11 cellular contexts compared by ENCODE assay signal in genomic region chr14:52948836-52949235, GRCh38. TPM values are rescaled to one million over a fixed set of nuclear protein-coding genes. Genes with fewer than 3 reads are reported as not detected.
DNase-seq lines count a peak whose midpoint lies in the region; ATAC-seq, FAIRE-seq and TF ChIP-seq lines count a peak whose summit lies in the region.
"Had no signal": no experiment of that assay in that cellular context is flagged by ENCODE, and none has a peak within 500 bp of the region (broad histone marks: within the 10 kb centered on the region; RNA-seq: fewer than 3 reads in every experiment).

No MANE protein-coding gene starts in this region.

- H3K4me1 ChIP-seq in left ventricle myocardium inferior (peaks cover 81% of the 10 kb centered on the region), endothelial cell of umbilical vein (ENCODE audit: control insufficient read depth, extremely low read depth, insufficient read depth, low read length) (peaks cover 24% of the 10 kb centered on the region), aorta (ENCODE audit: control insufficient read depth in 1 of 2, insufficient read depth in 2 of 2, low read length in 2 of 2) (peaks cover 0 to 3% of the 10 kb centered on the region in 2 donors)

- peak overlapping the region; percentile 100 for H3K27ac ChIP-seq in left ventricle myocardium inferior (replicated peaks)
- no peak overlapping the region for H3K27ac ChIP-seq in endothelial cell of umbilical vein (ENCODE audit: insufficient read depth, low read depth, low read length)
- peak overlapping the region in 1 of 2 donors; percentile 18 for H3K27ac ChIP-seq in aorta (ENCODE audit: low read depth in 1 of 2, low read length in 2 of 2)

- DNase-seq in left ventricle myocardium inferior (no peak), cardiac septum (ENCODE audit: low spot score) (no peak), endothelial cell of umbilical vein (ENCODE audit: low read depth, low spot score) (no peak), aorta (no peak), NCI-H1694 (lab: John Stamatoyannopoulos, UW) (no peak)
- no peak for DNase-seq in natural killer cell treated with Interleukin-12 subunit alpha and Interleukin-12 subunit beta and Interleukin-15 and Interleukin-18, amount 100 ng/mL, for 72 hours (ENCODE audit: low spot score)
- no peak for DNase-seq in stimulated activated naive CD4-positive, alpha-beta T cell treated with Interleukin-2 at 50 U/mL for 16 hours (lab: John Stamatoyannopoulos, UW)
- no peak for DNase-seq in activated CD8-positive, alpha-beta T cell treated with anti-CD3 and anti-CD28 coated beads, Interleukin-2, amount 10 ng/mL, durations not matched to agents 7 days and 5 days
- DNase-seq: activated T-cell treated with anti-CD3 and anti-CD28 coated beads for 4 hours, NCI-H2029 treated with DMSO at 0.1 percent for 48 hours had no signal

- H3K27me3 ChIP-seq in left ventricle myocardium inferior (ENCODE audit: low read depth) (no peaks in the 10 kb centered on the region), endothelial cell of umbilical vein (ENCODE audit: control insufficient read depth in 2 of 2, insufficient read depth in 2 of 2, low read length in 2 of 2) (no peaks in the 10 kb centered on the region), aorta (ENCODE audit: control insufficient read depth in 1 of 2, insufficient read depth in 2 of 2, low read length in 1 of 2) (no peaks in the 10 kb centered on the region)

- H3K36me3 ChIP-seq in left ventricle myocardium inferior: peaks cover 11% of the 10 kb centered on the region
- no peaks in the 10 kb centered on the region for H3K36me3 ChIP-seq in endothelial cell of umbilical vein (ENCODE audit: control insufficient read depth in 2 of 2, extremely low read depth in 1 of 2, insufficient read depth in 2 of 2, low read length in 2 of 2)
- H3K36me3 ChIP-seq in aorta (ENCODE audit: control insufficient read depth in 1 of 2, insufficient read depth in 2 of 2, low read length in 1 of 2): peaks cover 0 to 5% of the 10 kb centered on the region in 2 donors

- BruUV-seq in endothelial cell of umbilical vein (replicated peaks; lab: Mats Ljungman, UMichigan): no TSS peak

- POLR2A ChIA-PET in endothelial cell of umbilical vein (lab: Charles Lee): interaction anchor here (0.7 to 0.8 kb wide), 4 partner anchors 27 to 376 kb away, joined by 3 to 7 read pairs (median 5); no protein-coding TSS in a partner anchor
- POLR2A ChIA-PET in activated CD8-positive, alpha-beta T cell treated with anti-CD3 and anti-CD28 coated beads, Interleukin-2, amount 10 ng/mL, durations not matched to agents 7 days and 5 days (lab: Charles Lee): interaction anchor here (0.6 kb wide), 1 partner anchor 29 kb away, joined by 3 read pairs; no protein-coding TSS in a partner anchor

- H3K9me3 Mint-ChIP-seq in natural killer cell treated with Interleukin-12 subunit alpha and Interleukin-12 subunit beta and Interleukin-15 and Interleukin-18, amount 100 ng/mL, for 72 hours: no peaks in the 10 kb centered on the region
- H3K9me3 Mint-ChIP-seq in activated CD8-positive, alpha-beta T cell treated with anti-CD3 and anti-CD28 coated beads, Interleukin-2, amount 10 ng/mL, durations not matched to agents 7 days and 5 days (ENCODE audit: insufficient read depth): no peaks in the 10 kb centered on the region
- H3K9me3 Mint-ChIP-seq: memory B cell had no signal

- no peak for FAIRE-seq in endothelial cell of umbilical vein (lab: Jason Lieb, UNC)

- peaks cover 64% of the 10 kb centered on the region for H3K79me2 ChIP-seq in endothelial cell of umbilical vein (ENCODE audit: control insufficient read depth, insufficient read depth, low read length)

- dilution Hi-C loops in endothelial cell of umbilical vein (cut with MboI; ENCODE audit: extremely low pct_ligation_motif_present, low sequenced_read_pairs): no loop called here

- no peak for TF ChIP-seq CTCF in left ventricle myocardium inferior (IDR thresholded peaks at IDR 0.05; ENCODE audit: borderline replicate concordance)
- TF ChIP-seq CTCF in endothelial cell of umbilical vein (IDR thresholded peaks at IDR 0.05; ENCODE audit: extremely low read depth in 1 of 2, insufficient read depth in 1 of 2, low read depth in 1 of 2, low read length in 2 of 2): no peak

- H3K27me3 Mint-ChIP-seq in natural killer cell treated with Interleukin-12 subunit alpha and Interleukin-12 subunit beta and Interleukin-15 and Interleukin-18, amount 100 ng/mL, for 72 hours: peaks cover 28 to 42% of the 10 kb centered on the region in 2 donors
- H3K27me3 Mint-ChIP-seq in activated CD8-positive, alpha-beta T cell treated with anti-CD3 and anti-CD28 coated beads, Interleukin-2, amount 10 ng/mL, durations not matched to agents 7 days and 5 days (ENCODE audit: low read depth): peaks cover 61% of the 10 kb centered on the region

- H3K4me3 Mint-ChIP-seq in natural killer cell treated with Interleukin-12 subunit alpha and Interleukin-12 subunit beta and Interleukin-15 and Interleukin-18, amount 100 ng/mL, for 72 hours: peak overlapping the region; percentile 85
- no peak overlapping the region for H3K4me3 Mint-ChIP-seq in activated CD8-positive, alpha-beta T cell treated with anti-CD3 and anti-CD28 coated beads, Interleukin-2, amount 10 ng/mL, durations not matched to agents 7 days and 5 days

- H2AFZ ChIP-seq in endothelial cell of umbilical vein (ENCODE audit: low read depth, low read length): no peak overlapping the region

- no peak for TF ChIP-seq POLR2A in endothelial cell of umbilical vein (IDR thresholded peaks at IDR 0.05; ENCODE audit: low read depth, low read length)

- H3K9me3 ChIP-seq in left ventricle myocardium inferior (replicated peaks) (no peaks in the 10 kb centered on the region), endothelial cell of umbilical vein (replicated peaks; ENCODE audit: control insufficient read depth, insufficient read depth, low read length) (no peaks in the 10 kb centered on the region), aorta (ENCODE audit: control insufficient read depth, low read length) (no peaks in the 10 kb centered on the region)

- peaks cover 3% of the 10 kb centered on the region for H4K20me1 ChIP-seq in endothelial cell of umbilical vein (replicated peaks; ENCODE audit: control insufficient read depth, extremely low read depth, insufficient read depth, low read length)

- peak overlapping the region in 1 of 2 donors; percentile 67 for H3K27ac Mint-ChIP-seq in natural killer cell treated with Interleukin-12 subunit alpha and Interleukin-12 subunit beta and Interleukin-15 and Interleukin-18, amount 100 ng/mL, for 72 hours
- no peak overlapping the region for H3K27ac Mint-ChIP-seq in activated CD8-positive, alpha-beta T cell treated with anti-CD3 and anti-CD28 coated beads, Interleukin-2, amount 10 ng/mL, durations not matched to agents 7 days and 5 days
- H3K27ac Mint-ChIP-seq: memory B cell had no signal

- intact Hi-C loops in left ventricle myocardium inferior (cut with micrococcal nuclease) (loop anchor here (10.0 kb wide), 1 partner anchor 54 kb away; no protein-coding TSS in a partner anchor), cardiac septum (cut with DNase I) (no loop called here), endothelial cell of umbilical vein (cut with micrococcal nuclease) (no loop called here), aorta (cut with DNase I) (loop anchor here (5.0 kb wide), 2 partner anchors 37 to 42 kb away; no protein-coding TSS in a partner anchor)

- H3K9ac ChIP-seq in endothelial cell of umbilical vein (replicated peaks; ENCODE audit: extremely low read depth, insufficient read depth, low read length): peak overlapping the region; percentile 82

- H3K9me1 ChIP-seq in endothelial cell of umbilical vein (replicated peaks; ENCODE audit: control insufficient read depth, extremely low read depth, insufficient read depth, low read length): no peaks in the 10 kb centered on the region

- CTCF ChIA-PET in endothelial cell of umbilical vein (lab: Charles Lee): interaction anchor here (0.6 to 1.8 kb wide), 17 partner anchors 12 to 475 kb away, joined by 3 to 13 read pairs (median 3); partner anchors contain the start of genes GPR137C and TXNDC16
- CTCF ChIA-PET in activated CD8-positive, alpha-beta T cell treated with anti-CD3 and anti-CD28 coated beads, Interleukin-2, amount 10 ng/mL, durations not matched to agents 7 days and 5 days (lab: Charles Lee): interaction anchor here (0.9 to 1.4 kb wide), 2 partner anchors 11 to 78 kb away, joined by 3 to 8 read pairs; no protein-coding TSS in a partner anchor

- no peak for ATAC-seq in natural killer cell treated with Interleukin-12 subunit alpha and Interleukin-12 subunit beta and Interleukin-15 and Interleukin-18, amount 100 ng/mL, for 72 hours
- no peak for ATAC-seq in aorta (ENCODE audit: low FRiP score)
- no peak for ATAC-seq in activated CD8-positive, alpha-beta T cell treated with anti-CD3 and anti-CD28 coated beads, Interleukin-2, amount 10 ng/mL, durations not matched to agents 7 days and 5 days

- H3K4me1 Mint-ChIP-seq in natural killer cell treated with Interleukin-12 subunit alpha and Interleukin-12 subunit beta and Interleukin-15 and Interleukin-18, amount 100 ng/mL, for 72 hours (ENCODE audit: low read depth in 2 of 2): peaks cover 17 to 23% of the 10 kb centered on the region in 2 donors
- peaks cover 18% of the 10 kb centered on the region for H3K4me1 Mint-ChIP-seq in activated CD8-positive, alpha-beta T cell treated with anti-CD3 and anti-CD28 coated beads, Interleukin-2, amount 10 ng/mL, durations not matched to agents 7 days and 5 days (ENCODE audit: low read depth)

- H3K4me3 ChIP-seq in left ventricle myocardium inferior (peak overlapping the region; percentile 95), endothelial cell of umbilical vein (replicated peaks in 1 of 3; ENCODE audit: insufficient read depth in 1 of 3, low read depth in 1 of 3, low read length in 3 of 3) (peak overlapping the region; percentile 33 to 85 (median 52)), aorta (ENCODE audit: low read length in 2 of 2) (peak overlapping the region; percentile 51 to 98)

- peak overlapping the region; percentile 98 for H3K4me2 ChIP-seq in endothelial cell of umbilical vein (ENCODE audit: insufficient read depth, low read length)

- no peaks in the 10 kb centered on the region for H3K36me3 Mint-ChIP-seq in natural killer cell treated with Interleukin-12 subunit alpha and Interleukin-12 subunit beta and Interleukin-15 and Interleukin-18, amount 100 ng/mL, for 72 hours
- no peaks in the 10 kb centered on the region for H3K36me3 Mint-ChIP-seq in activated CD8-positive, alpha-beta T cell treated with anti-CD3 and anti-CD28 coated beads, Interleukin-2, amount 10 ng/mL, durations not matched to agents 7 days and 5 days (ENCODE audit: low read depth)
- H3K36me3 Mint-ChIP-seq: memory B cell had no signal

RNA-seq across cellular contexts. Expression of gene FERMT2, which starts 2.0 kb away (rescaled TPM):
- total RNA-seq in left ventricle myocardium inferior (91.9 TPM), cardiac septum (156 TPM), endothelial cell of umbilical vein (108 and 113 TPM in 2 replicates), aorta (100 to 1,000 TPM; 205 to 310 TPM)
- polyA plus RNA-seq in endothelial cell of umbilical vein (45.8 and 58.7 TPM in 2 replicates), aorta (100 to 1,000 TPM in 1 of 2 donors, 10 to 100 TPM in 1; 63.0 to 120 TPM)
- 80.7 and 86.2 TPM in 2 replicates for polyA plus RNA-seq in endothelial cell of umbilical vein (2011; cell fraction: cytosol; rRNA removed)
- 120 and 122 TPM in 2 replicates for polyA plus RNA-seq in endothelial cell of umbilical vein (2011; cell fraction: nucleus; rRNA removed)
- polyA plus RNA-seq in endothelial cell of umbilical vein (2012): 54.9 and 72.5 TPM in 2 replicates
- 56.4 and 78.9 TPM in 2 replicates for polyA minus RNA-seq in endothelial cell of umbilical vein
- 67.2 TPM for polyA minus RNA-seq in endothelial cell of umbilical vein (2011; cell fraction: cytosol; rRNA and poly(A)+ RNA removed)
- 60.6 and 82.6 TPM in 2 replicates for polyA minus RNA-seq in endothelial cell of umbilical vein (2011; cell fraction: nucleus; rRNA and poly(A)+ RNA removed)
- under 1 TPM; 0.62 to 0.78 TPM for total RNA-seq in natural killer cell treated with Interleukin-12 subunit alpha and Interleukin-12 subunit beta and Interleukin-15 and Interleukin-18, amount 100 ng/mL, for 72 hours
- not detected for total RNA-seq in activated CD8-positive, alpha-beta T cell treated with anti-CD3 and anti-CD28 coated beads, Interleukin-2, amount 10 ng/mL, durations not matched to agents 7 days and 5 days

Comparison
In these comparisons a context has a peak if more than half of its experiments do, and no peak if none do; other contexts are left out.
1. intact Hi-C loops: an anchor here in left ventricle myocardium inferior (10.0 kb wide) and aorta (5.0 kb wide); none called in cardiac septum and endothelial cell of umbilical vein.
2. RNA of gene FERMT2, which starts 2.0 kb away (total RNA-seq): 205 to 310 TPM in aorta, 156 TPM in cardiac septum (single experiment), 108 to 113 TPM in endothelial cell of umbilical vein and 91.9 TPM in left ventricle myocardium inferior (single experiment); 0.62 to 0.78 TPM in natural killer cell treated with Interleukin-12 subunit alpha and Interleukin-12 subunit beta and Interleukin-15 and Interleukin-18, amount 100 ng/mL, for 72 hours and not detected in activated CD8-positive, alpha-beta T cell treated with anti-CD3 and anti-CD28 coated beads, Interleukin-2, amount 10 ng/mL, durations not matched to agents 7 days and 5 days; every median in the first group is over 10 times any median in the second.
3. Peak in every context shown above with its lines, with median percentiles within 50 percentile points of each other: H3K4me3 ChIP-seq.